ENCODE assay signal across 17 cellular contexts in genomic region chr22:30647536-30647935, GRCh38. TPM values are rescaled to one million over a fixed set of nuclear protein-coding genes. Genes with fewer than 3 reads are reported as not detected.
A peak's percentile ranks its signal among the peaks of the same experiment; 100 is the strongest.
DNase-seq lines count a peak whose midpoint lies in the region; ATAC-seq and TF ChIP-seq lines count a peak whose summit lies in the region.
"Had no signal": no experiment of that assay in that cellular context is flagged by ENCODE, and none has a peak within 500 bp of the region (broad histone marks: within the 10 kb centered on the region; RNA-seq: fewer than 3 reads in every experiment).

No MANE protein-coding gene starts in this region.

- TF ChIP-seq CTCF in SK-N-SH (IDR thresholded peaks at IDR 0.05) (no peak), RWPE1 (conservative IDR thresholded peaks at IDR 0.05; ENCODE audit: low read depth) (no peak)

- H3K14ac ChIP-seq in neuronal stem cell (ENCODE audit: low read length), result no peak overlapping the region

- no peaks in the 10 kb centered on the region for H4K20me1 ChIP-seq in SK-N-SH (ENCODE audit: insufficient read depth)

- peak overlapping the region; percentile 80 for H3K23ac ChIP-seq in neuronal stem cell (ENCODE audit: low read depth, low read length, poor library complexity)

- WGBS in SK-N-SH (ENCODE audit: low lambda C conversion rate), result 80% methylated on average over 1 of the region's 3 CpGs
- WGBS in neuronal stem cell (ENCODE audit: extremely low coverage in 2 of 2, insufficient read length in 2 of 2, insufficient replicate concordance in 1 of 2), 2 donors, result no CpG with 5 or more reads among the region's 3 CpGs

- H3K4me1 ChIP-seq in SK-N-SH (ENCODE audit: control insufficient read depth in 1 of 2, insufficient read depth in 2 of 2, low read depth in 1 of 2, low read length in 1 of 2) (peaks cover 12 to 15% of the 10 kb centered on the region in 2 experiments; a peak in 2 of 4 replicates), neuronal stem cell (ENCODE audit: control insufficient read depth in 2 of 2, insufficient read depth in 1 of 2, low read depth in 1 of 2, low read length in 2 of 2) (no peaks in the 10 kb centered on the region)

- H2BK15ac ChIP-seq in neuronal stem cell (ENCODE audit: low read length), result no peak overlapping the region

- H2AFZ ChIP-seq in SK-N-SH (ENCODE audit: low read depth) (no peak overlapping the region), neuronal stem cell (ENCODE audit: low read length) (no peak overlapping the region)

- H3K9me2 ChIP-seq in SK-N-SH, result no peaks in the 10 kb centered on the region

- POLR2A ChIA-PET in SK-N-SH (lab: Yijun Ruan, JAX), result no interaction called here
- POLR2A ChIA-PET in RWPE1 (lab: Yijun Ruan, JAX; ENCODE audit: low non-redundant PET), result no interaction called here

- no peaks in the 10 kb centered on the region for H3K9me3 ChIP-seq in SK-N-SH
- no peaks in the 10 kb centered on the region for H3K9me3 ChIP-seq in neuronal stem cell (replicated peaks in 1 of 2; ENCODE audit: control insufficient read depth in 2 of 2, insufficient read depth in 1 of 2, low read depth in 1 of 2, low read length in 2 of 2)
- H3K9me3 ChIP-seq: SJSA1 had no signal

- H3K4ac ChIP-seq in neuronal stem cell (ENCODE audit: low read length), result no peak overlapping the region

- DNase-seq in SK-N-SH (no peak), RWPE1 (ENCODE audit: low spot score) (no peak), neuronal stem cell (ENCODE audit: low spot score) (no peak)
- DNase-seq: CD4-positive, alpha-beta T cell; EL; GOT3; HFFc6; Kasumi-1; NCI-H1105 treated with DMSO at 0.1 percent for 48 hours; NCI-H187; NCI-H748 treated with DMSO at 0.1 percent for 48 hours; OCI-M1 had no signal

- H2BK120ac ChIP-seq in neuronal stem cell (ENCODE audit: low read depth, low read length), result no peak overlapping the region

- H3K36me3 ChIP-seq in SK-N-SH (replicated peaks in 1 of 2; ENCODE audit: control insufficient read depth in 1 of 2, insufficient read depth in 2 of 2, low read length in 1 of 2) (no peaks in the 10 kb centered on the region), neuronal stem cell (replicated peaks in 1 of 2; ENCODE audit: control insufficient read depth in 2 of 2, insufficient read depth in 2 of 2, low read length in 2 of 2) (no peaks in the 10 kb centered on the region)
- H3K36me3 ChIP-seq: SJSA1 had no signal

- no peak overlapping the region for H2BK12ac ChIP-seq in neuronal stem cell (ENCODE audit: low read length)

- no peak overlapping the region for H3K18ac ChIP-seq in neuronal stem cell (ENCODE audit: low read length)

- TF ChIP-seq RAD21 in SK-N-SH (IDR thresholded peaks at IDR 0.05; ENCODE audit: low read length), result no peak

- peaks cover 22% of the 10 kb centered on the region for H3F3A ChIP-seq in SK-N-SH (replicated peaks; ENCODE audit: insufficient read depth)

- H2BK5ac ChIP-seq in neuronal stem cell (ENCODE audit: low read length), result no peak overlapping the region

- H3K4me2 ChIP-seq in SK-N-SH, result no peak overlapping the region
- H3K4me2 ChIP-seq in neuronal stem cell (ENCODE audit: insufficient read depth, low read length, poor library complexity, severe bottlenecking), result no peak overlapping the region

- H3K79me1 ChIP-seq in neuronal stem cell (ENCODE audit: low read depth, low read length), result no peaks in the 10 kb centered on the region

- H3K79me2 ChIP-seq in SK-N-SH (ENCODE audit: insufficient read depth), result peaks cover 26% of the 10 kb centered on the region

- H2AK5ac ChIP-seq in neuronal stem cell (ENCODE audit: low read depth, low read length), result no peak overlapping the region

- no peak overlapping the region for H4K8ac ChIP-seq in neuronal stem cell (ENCODE audit: low read depth, low read length)

- H3K4me3 ChIP-seq in SK-N-SH (ENCODE audit: low read depth in 2 of 2, low read length in 1 of 2) (no peak overlapping the region), neuronal stem cell (ENCODE audit: low read length in 2 of 2) (no peak overlapping the region)
- H3K4me3 ChIP-seq: SJSA1 had no signal

- H3K27ac ChIP-seq in SK-N-SH (ENCODE audit: low read depth in 2 of 2, low read length in 1 of 2) (no peak overlapping the region), RWPE1 (peak overlapping the region; percentile 68; the same call in 1 of the 2 replicates), neuronal stem cell (replicated peaks; ENCODE audit: low read length) (no peak overlapping the region)
- H3K27ac ChIP-seq: 22Rv1, SJSA1 had no signal

- no peak for TF ChIP-seq EP300 in SK-N-SH (IDR thresholded peaks at IDR 0.05; ENCODE audit: borderline replicate concordance in 1 of 2, low read depth in 1 of 2, low read length in 1 of 2)

- no peak overlapping the region for H4K91ac ChIP-seq in neuronal stem cell (ENCODE audit: low read depth, low read length, poor library complexity)

- H3K27me3 ChIP-seq in SK-N-SH (ENCODE audit: insufficient read depth) (no peaks in the 10 kb centered on the region), neuronal stem cell (ENCODE audit: control insufficient read depth in 3 of 3, insufficient read depth in 3 of 3, low read depth in 1 of 3, low read length in 3 of 3) (no peaks in the 10 kb centered on the region)
- H3K27me3 ChIP-seq: SJSA1 had no signal

- H3K9ac ChIP-seq in SK-N-SH (no peak overlapping the region), neuronal stem cell (ENCODE audit: low read depth, low read length, poor library complexity) (no peak overlapping the region)

- CTCF ChIA-PET in SK-N-SH (lab: Yijun Ruan, JAX) (interaction anchor here (1.3 kb wide), 1 partner anchor 13 kb away, joined by 4 read pairs; no protein-coding TSS in a partner anchor), RWPE1 (lab: Yijun Ruan, JAX) (no interaction called here)

- ATAC-seq in SK-N-SH treated with all-trans-retinoic acid at 6 μM for 48 hours (no peak), HG03175 (IDR thresholded peaks at IDR 0.05; ENCODE audit: unreplicated experiment) (no peak), HG03025 (IDR thresholded peaks at IDR 0.05; ENCODE audit: low FRiP score, unreplicated experiment) (no peak)

TF ChIP-seq in SK-N-SH, 30 proteins besides CTCF, POLR2A, EP300 and RAD21:
- TF ChIP-seq ELF1 (IDR thresholded peaks at IDR 0.05) (no peak), PBX3 (IDR thresholded peaks at IDR 0.05) (0 out of 2 replicates have a peak, but pooled peaks have one; percentile 7), NFIC (IDR thresholded peaks at IDR 0.05; ENCODE audit: borderline replicate concordance) (no peak)

TF ChIP-seq in SK-N-SH treated with all-trans-retinoic acid at 6 μM for 48 hours, 23 proteins besides CTCF, POLR2A, EP300 and RAD21:
- TF ChIP-seq PATZ1 (CRISPR knock-in tag; IDR thresholded peaks at IDR 0.05; ENCODE audit: borderline replicate concordance) (no peak), ZFP3 (CRISPR knock-in tag; IDR thresholded peaks at IDR 0.05) (no peak), ZNF8 (CRISPR knock-in tag; IDR thresholded peaks at IDR 0.05) (no peak)
TF ChIP-seq in SK-N-SH treated with all-trans-retinoic acid at 6 μM for 48 hours: peak in this region for 0.

RNA-seq across cellular contexts. Expression of gene SLC35E4, which starts 12.0 kb away (rescaled TPM):
- 2.8 and 2.9 TPM in 2 replicates for polyA plus RNA-seq in SK-N-SH (2012; rRNA removed)
- polyA plus RNA-seq in SK-N-SH (2012; cell fraction: cytosol; rRNA removed), result 1.7 and 2.9 TPM in 2 replicates
- polyA plus RNA-seq in SK-N-SH (2012; cell fraction: nucleus; rRNA removed), result 3.3 and 3.9 TPM in 2 replicates
- 4.1 TPM for polyA plus RNA-seq in neuronal stem cell (2013, experiment 1 of 2)
- 4.0 TPM for polyA plus RNA-seq in neuronal stem cell (2013, experiment 2 of 2)

RNA-seq across cellular contexts. Expression of gene DUSP18, which starts 20.1 kb away (rescaled TPM):
- polyA plus RNA-seq in SK-N-SH (2012; rRNA removed), result 11.7 and 13.9 TPM in 2 replicates
- polyA plus RNA-seq in SK-N-SH (2012; cell fraction: cytosol; rRNA removed), result 5.2 and 7.8 TPM in 2 replicates
- 15.7 and 26.5 TPM in 2 replicates for polyA plus RNA-seq in SK-N-SH (2012; cell fraction: nucleus; rRNA removed)
- polyA plus RNA-seq in neuronal stem cell (2013, experiment 1 of 2), result 4.9 TPM
- 4.9 TPM for polyA plus RNA-seq in neuronal stem cell (2013, experiment 2 of 2)

RNA-seq across cellular contexts. Expression of gene TCN2, which starts 40.6 kb away (rescaled TPM):
- polyA plus RNA-seq in SK-N-SH (2012; rRNA removed), result 4.1 and 4.5 TPM in 2 replicates
- polyA plus RNA-seq in SK-N-SH (2012; cell fraction: cytosol; rRNA removed), result 1.8 and 2.9 TPM in 2 replicates
- 3.8 and 4.6 TPM in 2 replicates for polyA plus RNA-seq in SK-N-SH (2012; cell fraction: nucleus; rRNA removed)
- polyA plus RNA-seq in neuronal stem cell (2013, experiment 1 of 2), result 22.2 TPM
- 21.8 TPM for polyA plus RNA-seq in neuronal stem cell (2013, experiment 2 of 2)

RNA-seq across cellular contexts. Expression of gene OSBP2, which starts 47.1 kb away (rescaled TPM):
- 2.6 and 3.1 TPM in 2 replicates for polyA plus RNA-seq in SK-N-SH (2012; rRNA removed)
- 1.5 and 2.4 TPM in 2 replicates for polyA plus RNA-seq in SK-N-SH (2012; cell fraction: cytosol; rRNA removed)
- polyA plus RNA-seq in SK-N-SH (2012; cell fraction: nucleus; rRNA removed), result 4.3 and 4.6 TPM in 2 replicates
- polyA plus RNA-seq in neuronal stem cell (2013, experiment 1 of 2), result 2.3 TPM
- polyA plus RNA-seq in neuronal stem cell (2013, experiment 2 of 2), result 2.1 TPM

RNA-seq across cellular contexts. Expression of gene PES1, which starts 55.8 kb away (rescaled TPM):
- polyA plus RNA-seq in SK-N-SH (2012; rRNA removed), result 109 and 119 TPM in 2 replicates
- polyA plus RNA-seq in SK-N-SH (2012; cell fraction: cytosol; rRNA removed), result 82.9 and 86.2 TPM in 2 replicates
- polyA plus RNA-seq in SK-N-SH (2012; cell fraction: nucleus; rRNA removed), result 119 and 123 TPM in 2 replicates
- 42.0 TPM for polyA plus RNA-seq in neuronal stem cell (2013, experiment 1 of 2)
- polyA plus RNA-seq in neuronal stem cell (2013, experiment 2 of 2), result 42.4 TPM
